1 cellular context compared by ENCODE assay signal in the genomic region with DNA sequence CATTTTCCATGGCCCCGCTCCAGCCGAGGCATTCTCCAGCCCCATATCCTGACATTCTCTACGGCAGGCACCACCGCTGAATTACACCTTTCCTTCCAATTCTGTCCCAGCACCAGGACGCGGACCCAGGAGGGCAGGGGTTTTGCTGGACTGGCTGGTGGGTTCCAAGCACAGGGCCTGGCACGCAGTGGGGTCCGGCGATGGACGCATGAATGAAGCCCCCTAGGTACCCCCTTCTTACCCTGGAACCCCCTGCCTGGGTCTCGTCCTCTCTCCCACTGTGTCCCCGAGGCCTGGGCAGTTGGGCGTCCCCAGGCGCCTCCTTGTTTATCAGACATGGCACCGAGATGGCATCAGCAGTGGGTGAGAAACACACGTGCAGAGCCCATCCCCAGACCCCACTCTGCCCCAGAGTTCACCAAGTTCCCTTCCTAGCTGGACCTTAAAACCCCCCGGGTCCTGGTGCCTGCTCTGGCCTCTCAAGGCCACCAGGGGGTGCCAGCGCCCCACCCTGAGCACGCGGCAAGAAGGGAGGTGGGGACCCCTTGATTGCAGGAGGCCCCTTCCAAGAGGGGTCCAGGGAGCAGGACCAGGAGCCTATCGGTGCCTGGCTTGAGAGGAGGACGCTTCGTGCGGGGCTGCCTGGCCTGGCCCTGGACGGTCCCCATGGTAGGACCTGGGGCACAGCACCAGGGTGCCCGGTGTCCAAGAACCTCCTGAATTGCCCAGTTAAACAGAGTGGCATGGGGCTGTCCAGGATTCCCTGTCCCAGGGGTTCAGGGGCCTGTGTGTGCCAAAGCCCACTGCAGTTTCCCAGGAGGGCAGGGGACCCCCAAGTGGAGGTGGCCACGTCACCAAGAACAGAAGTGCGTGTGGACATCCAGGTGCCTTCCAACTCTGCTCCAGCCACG.
TF ChIP-seq lines count a peak whose summit lies in the region.

No MANE protein-coding gene starts in this region.

TF ChIP-seq in WTC11, 78 proteins besides CTCF, POLR2A, EP300 and RAD21:
- TF ChIP-seq, protein P1, sequence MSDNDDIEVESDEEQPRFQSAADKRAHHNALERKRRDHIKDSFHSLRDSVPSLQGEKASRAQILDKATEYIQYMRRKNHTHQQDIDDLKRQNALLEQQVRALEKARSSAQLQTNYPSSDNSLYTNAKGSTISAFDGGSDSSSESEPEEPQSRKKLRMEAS (CRISPR knock-in tag; IDR thresholded peaks at IDR 0.05) = peak; percentile 67; the same call in 1 of the 2 replicates
- TF ChIP-seq NR3C1 (CRISPR knock-in tag; conservative IDR thresholded peaks at IDR 0.05; ENCODE audit: low read depth) = no peak
- TF ChIP-seq, protein P2, sequence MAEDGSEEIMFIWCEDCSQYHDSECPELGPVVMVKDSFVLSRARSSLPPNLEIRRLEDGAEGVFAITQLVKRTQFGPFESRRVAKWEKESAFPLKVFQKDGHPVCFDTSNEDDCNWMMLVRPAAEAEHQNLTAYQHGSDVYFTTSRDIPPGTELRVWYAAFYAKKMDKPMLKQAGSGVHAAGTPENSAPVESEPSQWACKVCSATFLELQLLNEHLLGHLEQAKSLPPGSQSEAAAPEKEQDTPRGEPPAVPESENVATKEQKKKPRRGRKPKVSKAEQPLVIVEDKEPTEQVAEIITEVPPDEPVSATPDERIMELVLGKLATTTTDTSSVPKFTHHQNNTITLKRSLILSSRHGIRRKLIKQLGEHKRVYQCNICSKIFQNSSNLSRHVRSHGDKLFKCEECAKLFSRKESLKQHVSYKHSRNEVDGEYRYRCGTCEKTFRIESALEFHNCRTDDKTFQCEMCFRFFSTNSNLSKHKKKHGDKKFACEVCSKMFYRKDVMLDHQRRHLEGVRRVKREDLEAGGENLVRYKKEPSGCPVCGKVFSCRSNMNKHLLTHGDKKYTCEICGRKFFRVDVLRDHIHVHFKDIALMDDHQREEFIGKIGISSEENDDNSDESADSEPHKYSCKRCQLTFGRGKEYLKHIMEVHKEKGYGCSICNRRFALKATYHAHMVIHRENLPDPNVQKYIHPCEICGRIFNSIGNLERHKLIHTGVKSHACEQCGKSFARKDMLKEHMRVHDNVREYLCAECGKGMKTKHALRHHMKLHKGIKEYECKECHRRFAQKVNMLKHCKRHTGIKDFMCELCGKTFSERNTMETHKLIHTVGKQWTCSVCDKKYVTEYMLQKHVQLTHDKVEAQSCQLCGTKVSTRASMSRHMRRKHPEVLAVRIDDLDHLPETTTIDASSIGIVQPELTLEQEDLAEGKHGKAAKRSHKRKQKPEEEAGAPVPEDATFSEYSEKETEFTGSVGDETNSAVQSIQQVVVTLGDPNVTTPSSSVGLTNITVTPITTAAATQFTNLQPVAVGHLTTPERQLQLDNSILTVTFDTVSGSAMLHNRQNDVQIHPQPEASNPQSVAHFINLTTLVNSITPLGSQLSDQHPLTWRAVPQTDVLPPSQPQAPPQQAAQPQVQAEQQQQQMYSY (CRISPR knock-in tag; IDR thresholded peaks at IDR 0.05) = 0 out of 2 replicates have a peak, but pooled peaks have one; percentile 9
